23 cellular contexts compared by ENCODE assay signal in the genomic region with DNA sequence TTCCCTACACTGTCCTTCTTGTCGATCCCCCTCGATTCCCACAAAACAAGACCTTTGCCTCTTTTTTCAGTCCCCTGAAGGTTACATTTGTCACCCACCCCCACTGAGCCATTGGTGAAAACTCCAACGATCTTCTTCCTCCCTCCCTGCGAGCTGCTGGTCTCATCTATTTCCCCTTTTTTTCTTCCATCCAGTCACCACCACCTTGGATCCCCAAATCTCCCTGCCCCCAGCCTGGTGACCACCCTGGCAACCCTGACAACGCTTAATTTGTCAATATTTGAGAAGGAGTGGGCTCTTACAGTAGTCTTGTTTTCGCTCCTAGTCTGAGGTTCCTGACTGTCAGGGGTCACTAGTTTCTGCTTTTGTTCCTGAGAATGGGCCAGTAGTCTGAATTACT.
A peak's percentile ranks its signal among the peaks of the same experiment; 100 is the strongest.
DNase-seq lines count a peak whose midpoint lies in the region; ATAC-seq and TF ChIP-seq lines count a peak whose summit lies in the region.
"Had no signal": no experiment of that assay in that cellular context is flagged by ENCODE, and none has a peak within 500 bp of the region (broad histone marks: within the 10 kb centered on the region; RNA-seq: fewer than 3 reads in every experiment).

No MANE protein-coding gene starts in this region.

- H4K20me1 ChIP-seq in BLaER1 treated with 17β-estradiol and CSF1 and Interleukin-3, amounts not matched to agents 10 nM and 100 nM = peaks cover 0 to 5% (median 0%) of the 10 kb centered on the region in 11 experiments; a peak in 1 of 22 replicates
- H4K20me1 ChIP-seq in MM.1S (ENCODE audit: insufficient read depth, low read length) = no peaks in the 10 kb centered on the region

- H3K36me3 ChIP-seq in BLaER1 treated with 17β-estradiol and CSF1 and Interleukin-3, amounts not matched to agents 10 nM and 100 nM = no peaks in the 10 kb centered on the region
- H3K36me3 ChIP-seq in MM.1S (replicated peaks; ENCODE audit: insufficient read depth, low read length) = no peaks in the 10 kb centered on the region
- H3K36me3 ChIP-seq in muscle layer of duodenum (ENCODE audit: control insufficient read depth in 1 of 2, insufficient read depth in 2 of 2, low read length in 2 of 2) = no peaks in the 10 kb centered on the region
- H3K36me3 ChIP-seq: HAP-1, neutrophil, suprapubic skin, uterus had no signal

- H2AFZ ChIP-seq in MM.1S (ENCODE audit: low read length) = peak overlapping the region; percentile 27

- no peaks in the 10 kb centered on the region for H3K9me3 ChIP-seq in BLaER1 treated with 17β-estradiol and CSF1 and Interleukin-3, amounts not matched to agents 10 nM and 100 nM (replicated peaks in 1 of 11)
- H3K9me3 ChIP-seq in MM.1S (replicated peaks; ENCODE audit: insufficient read depth, low read length) (no peaks in the 10 kb centered on the region), muscle layer of duodenum (ENCODE audit: control insufficient read depth in 1 of 2, low read length in 2 of 2) (no peaks in the 10 kb centered on the region)
- H3K9me3 ChIP-seq: HAP-1, neutrophil, suprapubic skin, uterus had no signal

- peaks cover 32% of the 10 kb centered on the region for H3F3A ChIP-seq in MM.1S (ENCODE audit: insufficient read depth, low read length)

- ATAC-seq in HG03342 (IDR thresholded peaks at IDR 0.05; ENCODE audit: unreplicated experiment) (no peak), Right ventricle myocardium inferior (no peak)
- ATAC-seq: left cardiac atrium, sciatic nerve, SK-N-SH treated with all-trans-retinoic acid at 6 μM for 48 hours had no signal

- no peak overlapping the region for H3K9ac ChIP-seq in BLaER1 treated with 17β-estradiol and CSF1 and Interleukin-3, amounts not matched to agents 10 nM and 100 nM
- peak overlapping the region; percentile 65; the same call in 1 of the 2 replicates for H3K9ac ChIP-seq in MM.1S (ENCODE audit: low read length)

- H3K4me3 ChIP-seq in BLaER1 treated with 17β-estradiol and CSF1 and Interleukin-3, amounts not matched to agents 10 nM and 100 nM = no peak overlapping the region
- H3K4me3 ChIP-seq in MM.1S (ENCODE audit: low read length) (no peak overlapping the region), muscle layer of duodenum (ENCODE audit: low read depth in 1 of 2, low read length in 2 of 2) (peak overlapping the region in 1 of 2 donors; percentile 30)
- H3K4me3 ChIP-seq: HAP-1, suprapubic skin, uterus had no signal

- H3K27me3 ChIP-seq in BLaER1 treated with 17β-estradiol and CSF1 and Interleukin-3, amounts not matched to agents 10 nM and 100 nM = no peaks in the 10 kb centered on the region
- H3K27me3 ChIP-seq in MM.1S (replicated peaks; ENCODE audit: insufficient read depth, low read length) (no peaks in the 10 kb centered on the region), muscle layer of duodenum (ENCODE audit: low read depth, low read length) (no peaks in the 10 kb centered on the region)
- H3K27me3 ChIP-seq: neutrophil, suprapubic skin, uterus had no signal

- DNase-seq in MM.1S (no peak), SKM-1 (lab: John Stamatoyannopoulos, UW; ENCODE audit: unreplicated experiment) (peak; percentile 19), GOT3 (lab: John Stamatoyannopoulos, UW) (no peak), NCI-H2227 (lab: John Stamatoyannopoulos, UW; ENCODE audit: unreplicated experiment) (no peak), Right ventricle myocardium inferior (ENCODE audit: missing footprints) (no peak)
- DNase-seq: activated CD4-positive, alpha-beta T cell treated with anti-CD3 and anti-CD28 coated beads, Interleukin-2, amount 10 ng/mL, durations not matched to agents 7 days and 5 days; activated naive CD4-positive, alpha-beta T cell; activated T-cell treated with anti-CD3 and anti-CD28 coated beads, Interleukin-2, amount 50 U/mL, for 48 hours; left cardiac atrium; NCI-H1105 treated with DMSO at 0.1 percent for 48 hours; NCI-H2029; stimulated activated CD4-positive, alpha-beta T cell treated with anti-CD3 and anti-CD28 coated beads, Interleukin-4, amount 100 ng/mL, for 4 hours; stimulated activated naive B cell treated with anti-CD40 and anti-IgM and Interleukin-4, amounts not matched to agents 10 μg/mL and 1 μg/mL and 100 μg/mL, for 72 hours; T1000; uterus had no signal

- no peaks in the 10 kb centered on the region for H3K9me2 ChIP-seq in MM.1S (replicated peaks; ENCODE audit: insufficient read depth, low read length)

- H3K4me2 ChIP-seq in BLaER1 treated with 17β-estradiol and CSF1 and Interleukin-3, amounts not matched to agents 10 nM and 100 nM = peak overlapping the region in 9 of 11 experiments; percentile 4 to 47 (median 22); a peak in 10 of 22 replicates
- peak overlapping the region; percentile 73 for H3K4me2 ChIP-seq in MM.1S (ENCODE audit: low read depth, low read length)

- intact Hi-C loops in Right ventricle myocardium inferior (cut with DNase I) = no loop called here

- no peak for TF ChIP-seq CTCF in MM.1S (IDR thresholded peaks at IDR 0.05; ENCODE audit: low read length)

- no peak overlapping the region for H3K27ac ChIP-seq in BLaER1 treated with 17β-estradiol and CSF1 and Interleukin-3, amounts not matched to agents 10 nM and 100 nM
- H3K27ac ChIP-seq in MM.1S (ENCODE audit: low read length) (peak overlapping the region; percentile 98), muscle layer of duodenum (ENCODE audit: low read length) (peak overlapping the region; percentile 58)
- H3K27ac ChIP-seq: neutrophil, suprapubic skin, uterus had no signal

- H3K4me1 ChIP-seq in BLaER1 treated with 17β-estradiol and CSF1 and Interleukin-3, amounts not matched to agents 10 nM and 100 nM = peaks cover 9 to 29% (median 23%) of the 10 kb centered on the region in 10 experiments
- peaks cover 45% of the 10 kb centered on the region for H3K4me1 ChIP-seq in MM.1S (ENCODE audit: low read length)
- H3K4me1 ChIP-seq in muscle layer of duodenum (ENCODE audit: control insufficient read depth in 1 of 2, insufficient read depth in 2 of 2, low read length in 2 of 2) = no peaks in the 10 kb centered on the region
- H3K4me1 ChIP-seq: suprapubic skin, uterus had no signal

- no peaks in the 10 kb centered on the region for H3K79me2 ChIP-seq in MM.1S (ENCODE audit: low read length)

Comparison
In these comparisons a context has a peak if more than half of its experiments do, and no peak if none do; other contexts are left out.
1. H3K27ac ChIP-seq: peak in MM.1S (single experiment) and muscle layer of duodenum (single experiment); none in BLaER1 treated with 17β-estradiol and CSF1 and Interleukin-3, amounts not matched to agents 10 nM and 100 nM (0 of 11).